Comparison of ENCODE assay signal across 8 cellular contexts in genomic region chr9:96856363-96857286, GRCh38. TPM values are rescaled to one million over a fixed set of nuclear protein-coding genes. Genes with fewer than 3 reads are reported as not detected.
DNase-seq lines count a peak whose midpoint lies in the region; ATAC-seq and TF ChIP-seq lines count a peak whose summit lies in the region.

No MANE protein-coding gene starts in this region.

- peaks cover 10 to 29% (median 26%) of the 10 kb centered on the region in 4 donors for H3K4me1 ChIP-seq in esophagus muscularis mucosa

- H3K36me3 Mint-ChIP-seq in natural killer cell treated with Interleukin-12 subunit alpha and Interleukin-12 subunit beta and Interleukin-15 and Interleukin-18, amount 100 ng/mL, for 72 hours, result no peaks in the 10 kb centered on the region

- no peak overlapping the region for H3K27ac Mint-ChIP-seq in natural killer cell treated with Interleukin-12 subunit alpha and Interleukin-12 subunit beta and Interleukin-15 and Interleukin-18, amount 100 ng/mL, for 72 hours
- no peak overlapping the region for H3K27ac Mint-ChIP-seq in stimulated activated naive CD8-positive, alpha-beta T cell treated with anti-CD3 and anti-CD28 coated beads, Interleukin-15, amount 100 ng/mL, for 72 hours

- intact Hi-C loops in esophagus muscularis mucosa (cut with DNase I), result loop anchor here (10.0 kb wide), 1 partner anchor 178 kb away; the partner anchor contains the start of gene CTSV

- no peaks in the 10 kb centered on the region for H3K27me3 ChIP-seq in esophagus muscularis mucosa

- H3K4me3 ChIP-seq in AG09309 (ENCODE audit: control insufficient read depth, low read depth, low read length) (no peak overlapping the region), esophagus muscularis mucosa (no peak overlapping the region)

- H3K27me3 Mint-ChIP-seq in natural killer cell treated with Interleukin-12 subunit alpha and Interleukin-12 subunit beta and Interleukin-15 and Interleukin-18, amount 100 ng/mL, for 72 hours, result peaks cover 6 to 12% of the 10 kb centered on the region in 2 donors
- H3K27me3 Mint-ChIP-seq in stimulated activated naive CD8-positive, alpha-beta T cell treated with anti-CD3 and anti-CD28 coated beads, Interleukin-15, amount 100 ng/mL, for 72 hours, result peaks cover 20% of the 10 kb centered on the region

- TF ChIP-seq EP300 in esophagus muscularis mucosa (IDR thresholded peaks at IDR 0.05), result no peak

- H3K4me1 Mint-ChIP-seq in natural killer cell treated with Interleukin-12 subunit alpha and Interleukin-12 subunit beta and Interleukin-15 and Interleukin-18, amount 100 ng/mL, for 72 hours (ENCODE audit: low read depth in 2 of 2), result peaks cover 25% of the 10 kb centered on the region in 2 donors
- peaks cover 34% of the 10 kb centered on the region for H3K4me1 Mint-ChIP-seq in stimulated activated naive CD8-positive, alpha-beta T cell treated with anti-CD3 and anti-CD28 coated beads, Interleukin-15, amount 100 ng/mL, for 72 hours

- DNase-seq in AG09309 (ENCODE audit: low read depth) (peak; percentile 31), NOMO-1 (lab: John Stamatoyannopoulos, UW; ENCODE audit: unreplicated experiment in 2 of 2) (peak; percentile 47 to 56), activated T-cell treated with anti-CD3 and anti-CD28 coated beads for 1 hour (ENCODE audit: low read depth) (peak; percentile 61), esophagus muscularis mucosa (ENCODE audit: extremely low spot score) (no peak)
- peak; percentile 77 for DNase-seq in natural killer cell treated with Interleukin-12 subunit alpha and Interleukin-12 subunit beta and Interleukin-15 and Interleukin-18, amount 100 ng/mL, for 72 hours (ENCODE audit: low spot score)
- DNase-seq in stimulated activated naive CD8-positive, alpha-beta T cell treated with anti-CD3 and anti-CD28 coated beads, Interleukin-15, amount 100 ng/mL, for 72 hours, result peak; percentile 53 to 66

- H3K9me3 ChIP-seq in esophagus muscularis mucosa, result no peaks in the 10 kb centered on the region

- no peak overlapping the region for H3K4me3 Mint-ChIP-seq in natural killer cell treated with Interleukin-12 subunit alpha and Interleukin-12 subunit beta and Interleukin-15 and Interleukin-18, amount 100 ng/mL, for 72 hours
- no peak overlapping the region for H3K4me3 Mint-ChIP-seq in stimulated activated naive CD8-positive, alpha-beta T cell treated with anti-CD3 and anti-CD28 coated beads, Interleukin-15, amount 100 ng/mL, for 72 hours

- H3K36me3 ChIP-seq in esophagus muscularis mucosa, result peaks cover 0 to 7% (median 0%) of the 10 kb centered on the region in 4 donors

- ATAC-seq in GM18520 (IDR thresholded peaks at IDR 0.05; ENCODE audit: unreplicated experiment) (peak; percentile 75), HG03469 (IDR thresholded peaks at IDR 0.05; ENCODE audit: unreplicated experiment) (peak; percentile 37)
- ATAC-seq in natural killer cell treated with Interleukin-12 subunit alpha and Interleukin-12 subunit beta and Interleukin-15 and Interleukin-18, amount 100 ng/mL, for 72 hours, result peak; percentile 76
- peak; percentile 83 for ATAC-seq in stimulated activated naive CD8-positive, alpha-beta T cell treated with anti-CD3 and anti-CD28 coated beads, Interleukin-15, amount 100 ng/mL, for 72 hours

- no peak overlapping the region for H3K27ac ChIP-seq in esophagus muscularis mucosa (replicated peaks in 1 of 4)

- whole genome bisulfite sequencing in esophagus muscularis mucosa, result 16% methylated on average over 6 of the region's 6 CpGs

- TF ChIP-seq POLR2A in esophagus muscularis mucosa (IDR thresholded peaks at IDR 0.05; ENCODE audit: low read depth), result no peak

- TF ChIP-seq CTCF in AG09309 (IDR thresholded peaks at IDR 0.05; ENCODE audit: control insufficient read depth, insufficient read depth, low read depth, low read length, missing control alignments) (peak; percentile 87), esophagus muscularis mucosa (IDR thresholded peaks at IDR 0.05) (peak; percentile 70 to 90 (median 87))

- no peaks in the 10 kb centered on the region for H3K9me3 Mint-ChIP-seq in natural killer cell treated with Interleukin-12 subunit alpha and Interleukin-12 subunit beta and Interleukin-15 and Interleukin-18, amount 100 ng/mL, for 72 hours
- no peaks in the 10 kb centered on the region for H3K9me3 Mint-ChIP-seq in stimulated activated naive CD8-positive, alpha-beta T cell treated with anti-CD3 and anti-CD28 coated beads, Interleukin-15, amount 100 ng/mL, for 72 hours

RNA-seq across cellular contexts. Expression of gene ZNF782, which starts 2.3 kb away (rescaled TPM):
- total RNA-seq in esophagus muscularis mucosa, result 10 to 100 TPM in 1 of 4 donors, 1 to 10 TPM in 3; 5.8 to 17.0 (median 7.5) TPM
- 1 to 10 TPM; 4.5 to 8.6 TPM for total RNA-seq in natural killer cell treated with Interleukin-12 subunit alpha and Interleukin-12 subunit beta and Interleukin-15 and Interleukin-18, amount 100 ng/mL, for 72 hours
